1 cellular context compared by ENCODE assay signal in genomic region chr2:223383315-223383714, GRCh38.
TF ChIP-seq lines count a peak whose summit lies in the region.

No MANE protein-coding gene starts in this region.

TF ChIP-seq in H1, 55 proteins besides CTCF, POLR2A, EP300 and RAD21:
- TF ChIP-seq E2F6 (IDR thresholded peaks at IDR 0.05) (no peak), JUN (IDR thresholded peaks at IDR 0.05; ENCODE audit: low read depth, low read length) (no peak), KDM5A (IDR thresholded peaks at IDR 0.05; ENCODE audit: low read length) (no peak), SRF (IDR thresholded peaks at IDR 0.05; ENCODE audit: low read depth, low read length) (no peak), RFX5 (IDR thresholded peaks at IDR 0.05; ENCODE audit: borderline replicate concordance, low read depth, low read length) (no peak), HDAC2 (IDR thresholded peaks at IDR 0.05; ENCODE audit: borderline replicate concordance in 1 of 2, low read depth in 2 of 2, low read length in 2 of 2) (no peak), SP4 (IDR thresholded peaks at IDR 0.05; ENCODE audit: low read length) (no peak), CHD7 (IDR thresholded peaks at IDR 0.05; ENCODE audit: insufficient replicate concordance, low read length) (no peak), MAX (IDR thresholded peaks at IDR 0.05) (no peak), TEAD4 (IDR thresholded peaks at IDR 0.05; ENCODE audit: low read depth, low read length) (no peak), POU5F1 (IDR thresholded peaks at IDR 0.05; ENCODE audit: low read depth, low read length) (no peak), NANOG (IDR thresholded peaks at IDR 0.05; ENCODE audit: insufficient read depth, low read depth, low read length, poor library complexity, severe bottlenecking) (no peak), EZH2 (IDR thresholded peaks at IDR 0.05; ENCODE audit: low read depth, low read length, severe bottlenecking) (no peak), ATF2 (IDR thresholded peaks at IDR 0.05; ENCODE audit: low read length) (no peak), NRF1 (IDR thresholded peaks at IDR 0.05; ENCODE audit: low read depth, low read length) (no peak), TCF12 (IDR thresholded peaks at IDR 0.05; ENCODE audit: low read depth, low read length) (no peak), YY1 (IDR thresholded peaks at IDR 0.05; ENCODE audit: low read depth, low read length) (no peak), USF2 (IDR thresholded peaks at IDR 0.05; ENCODE audit: low read length) (no peak), GABPA (IDR thresholded peaks at IDR 0.05; ENCODE audit: borderline replicate concordance, insufficient read depth, low read length) (no peak)
